27 cellular contexts compared by ENCODE assay signal in genomic region chr3:195878424-195879274, GRCh38. TPM values are rescaled to one million over a fixed set of nuclear protein-coding genes. Genes with fewer than 3 reads are reported as not detected.
DNase-seq lines count a peak whose midpoint lies in the region; ATAC-seq, FAIRE-seq and TF ChIP-seq lines count a peak whose summit lies in the region.
"Had no signal": no experiment of that assay in that cellular context is flagged by ENCODE, and none has a peak within 500 bp of the region (broad histone marks: within the 10 kb centered on the region; RNA-seq: fewer than 3 reads in every experiment).

No MANE protein-coding gene starts in this region.

- H3K36me3 ChIP-seq in mammary epithelial cell (ENCODE audit: insufficient read depth, low read length) (peaks cover 10% of the 10 kb centered on the region), breast epithelium (no peaks in the 10 kb centered on the region), colonic mucosa (no peaks in the 10 kb centered on the region), osteoblast (ENCODE audit: insufficient read depth, low read length) (peaks cover 23% of the 10 kb centered on the region), aorta (ENCODE audit: control insufficient read depth in 1 of 2, insufficient read depth in 2 of 2, low read length in 1 of 2) (peaks cover 0 to 1% of the 10 kb centered on the region in 2 donors), Karpas-422 (ENCODE audit: insufficient read depth, low read length) (no peaks in the 10 kb centered on the region), uterus (no peaks in the 10 kb centered on the region)
- H3K36me3 ChIP-seq: neural progenitor cell, SJSA1, WERI-Rb-1 had no signal

- H3K27ac ChIP-seq in mammary epithelial cell (ENCODE audit: insufficient read depth, low read depth, low read length) (no peak overlapping the region), breast epithelium (no peak overlapping the region), colonic mucosa (peak overlapping the region; percentile 86), osteoblast (ENCODE audit: low read depth, low read length) (no peak overlapping the region), aorta (ENCODE audit: low read depth in 1 of 2, low read length in 2 of 2) (no peak overlapping the region), Karpas-422 (ENCODE audit: low read length) (no peak overlapping the region), uterus (no peak overlapping the region)
- H3K27ac ChIP-seq: neural progenitor cell, SJSA1, WERI-Rb-1 had no signal

- H3K9ac ChIP-seq in mammary epithelial cell (ENCODE audit: insufficient read depth, low read length) = no peak overlapping the region
- H3K9ac ChIP-seq in colonic mucosa (ENCODE audit: low read depth in 2 of 2, low read length in 2 of 2) = peak overlapping the region; percentile 16 to 77
- no peak overlapping the region for H3K9ac ChIP-seq in Karpas-422 (ENCODE audit: low read length)
- H3K9ac ChIP-seq: neural progenitor cell had no signal

- H3K79me2 ChIP-seq in mammary epithelial cell (ENCODE audit: insufficient read depth, low read length) (peaks cover 49% of the 10 kb centered on the region), osteoblast (ENCODE audit: insufficient read depth, low read length) (peaks cover 2% of the 10 kb centered on the region), Karpas-422 (ENCODE audit: low read length) (no peaks in the 10 kb centered on the region)

- in situ Hi-C loops in mammary epithelial cell (cut with MboI; ENCODE audit: low sequenced_read_pairs in 2 of 2) = no loop called here

- intact Hi-C loops in mammary epithelial cell (cut with micrococcal nuclease) (no loop called here), breast epithelium (cut with DNase I; ENCODE audit: low total_unique reads) (no loop called here), colonic mucosa (cut with DNase I) (no loop called here), aorta (cut with DNase I) (no loop called here), uterus (cut with DNase I; ENCODE audit: low total_unique reads) (no loop called here)

- no peaks in the 10 kb centered on the region for H3K9me3 ChIP-seq in mammary epithelial cell (replicated peaks; ENCODE audit: insufficient read depth, low read length)
- no peaks in the 10 kb centered on the region for H3K9me3 ChIP-seq in breast epithelium
- no peaks in the 10 kb centered on the region for H3K9me3 ChIP-seq in colonic mucosa
- no peaks in the 10 kb centered on the region for H3K9me3 ChIP-seq in osteoblast (ENCODE audit: low read depth, low read length)
- H3K9me3 ChIP-seq in aorta (ENCODE audit: control insufficient read depth, low read length) = no peaks in the 10 kb centered on the region
- no peaks in the 10 kb centered on the region for H3K9me3 ChIP-seq in Karpas-422 (ENCODE audit: low read length)
- no peaks in the 10 kb centered on the region for H3K9me3 ChIP-seq in uterus
- H3K9me3 ChIP-seq: SJSA1, upper lobe of left lung had no signal

- H3K9me2 ChIP-seq in Karpas-422 (replicated peaks; ENCODE audit: insufficient read depth, low read length) = no peaks in the 10 kb centered on the region

- H3K27me3 ChIP-seq in mammary epithelial cell (ENCODE audit: insufficient read depth, low read length) (no peaks in the 10 kb centered on the region), breast epithelium (no peaks in the 10 kb centered on the region), colonic mucosa (no peaks in the 10 kb centered on the region), osteoblast (ENCODE audit: insufficient read depth, low read length) (no peaks in the 10 kb centered on the region), aorta (ENCODE audit: control insufficient read depth in 1 of 2, insufficient read depth in 2 of 2, low read length in 1 of 2) (no peaks in the 10 kb centered on the region), Karpas-422 (ENCODE audit: low read length) (no peaks in the 10 kb centered on the region), uterus (no peaks in the 10 kb centered on the region)
- H3K27me3 ChIP-seq: neural progenitor cell, SJSA1, upper lobe of left lung had no signal

- DNase-seq in mammary epithelial cell = no peak
- DNase-seq in breast epithelium (ENCODE audit: low spot score in 2 of 2) = no peak
- no peak for DNase-seq in colonic mucosa
- peak; percentile 77 for DNase-seq in osteoblast (ENCODE audit: insufficient read length, low spot score, missing footprints)
- DNase-seq in aorta = no peak
- no peak for DNase-seq in Karpas-422
- DNase-seq in frontal cortex (ENCODE audit: low spot score in 2 of 2) = no peak
- no peak for DNase-seq in uterus
- DNase-seq: activated CD4-positive, alpha-beta T cell treated with anti-CD3 and anti-CD28 coated beads for 4 hours; activated gamma-delta T cell; CD4-positive, CD25-positive, alpha-beta regulatory T cell; dermis blood vessel endothelial cell; hippocampal formation; IMR-90; left cardiac atrium; NCI-H1048; NCI-H1694; NCI-H82; stimulated activated CD4-positive, alpha-beta T cell treated with anti-CD3 and anti-CD28 coated beads, Interleukin-4, amount 100 ng/mL, for 24 hours; T1000; WERI-Rb-1 had no signal

- no peak for FAIRE-seq in frontal cortex (lab: Jason Lieb, UNC)
- FAIRE-seq: endometrium had no signal

- peak; percentile 16 for ATAC-seq in aorta (ENCODE audit: low FRiP score)
- ATAC-seq: HCT116, right cardiac atrium had no signal

- H3K4me3 ChIP-seq in mammary epithelial cell (replicated peaks in 1 of 3; ENCODE audit: insufficient read depth in 1 of 3, low read depth in 2 of 3, low read length in 3 of 3) = no peak overlapping the region
- H3K4me3 ChIP-seq in breast epithelium = no peak overlapping the region
- no peak overlapping the region for H3K4me3 ChIP-seq in colonic mucosa
- no peak overlapping the region for H3K4me3 ChIP-seq in osteoblast (ENCODE audit: insufficient read depth, low read length)
- H3K4me3 ChIP-seq in aorta (ENCODE audit: low read length in 2 of 2) = no peak overlapping the region
- no peak overlapping the region for H3K4me3 ChIP-seq in Karpas-422 (ENCODE audit: low read length)
- H3K4me3 ChIP-seq in uterus = no peak overlapping the region
- H3K4me3 ChIP-seq: neural progenitor cell, SJSA1, upper lobe of left lung had no signal

- TF ChIP-seq POLR2A in breast epithelium (IDR thresholded peaks at IDR 0.05) (no peak), uterus (IDR thresholded peaks at IDR 0.05) (no peak)

- 90% methylated on average over 17 of the region's 30 CpGs for WGBS in mammary epithelial cell (ENCODE audit: low coverage, missing lambda C conversion rate)
- 86 to 93% methylated on average over 30 of the region's 30 CpGs for WGBS in aorta, 2 donors

- CTCF ChIA-PET in mammary epithelial cell (lab: Charles Lee; ENCODE audit: low non-redundant PET) = no interaction called here

- H4K20me1 ChIP-seq in mammary epithelial cell (ENCODE audit: insufficient read depth, low read length) (no peaks in the 10 kb centered on the region), osteoblast (ENCODE audit: insufficient read depth, low read length) (peaks cover 11% of the 10 kb centered on the region), Karpas-422 (ENCODE audit: insufficient read depth, low read depth, low read length) (no peaks in the 10 kb centered on the region; the same call in 1 of the 2 replicates)

- H3K4me1 ChIP-seq in mammary epithelial cell (ENCODE audit: insufficient read depth, low read length) (peaks cover 7% of the 10 kb centered on the region), breast epithelium (no peaks in the 10 kb centered on the region), colonic mucosa (peaks cover 4% of the 10 kb centered on the region), osteoblast (ENCODE audit: insufficient read depth, low read length) (peaks cover 3% of the 10 kb centered on the region), aorta (ENCODE audit: control insufficient read depth in 1 of 2, insufficient read depth in 2 of 2, low read length in 2 of 2) (no peaks in the 10 kb centered on the region), Karpas-422 (ENCODE audit: low read length) (no peaks in the 10 kb centered on the region), uterus (no peaks in the 10 kb centered on the region)
- H3K4me1 ChIP-seq: neural progenitor cell, SJSA1 had no signal

- dilution Hi-C loops in mammary epithelial cell (cut with HindIII; ENCODE audit: low sequenced_read_pairs) = no loop called here

- no peak overlapping the region for H2AFZ ChIP-seq in mammary epithelial cell (ENCODE audit: low read depth, low read length)
- no peak overlapping the region for H2AFZ ChIP-seq in osteoblast (ENCODE audit: low read length)
- H2AFZ ChIP-seq in Karpas-422 (ENCODE audit: low read length) = no peak overlapping the region
- H2AFZ ChIP-seq: neural progenitor cell had no signal

- TF ChIP-seq CTCF in mammary epithelial cell (conservative IDR thresholded peaks at IDR 0.05 in 1 of 2, IDR thresholded peaks at IDR 0.05 in 1 of 2; ENCODE audit: extremely low read depth in 1 of 2, insufficient read depth in 1 of 2, low read depth in 1 of 2, low read length in 2 of 2) (no peak), breast epithelium (IDR thresholded peaks at IDR 0.05) (no peak), colonic mucosa (IDR thresholded peaks at IDR 0.05) (no peak), osteoblast (IDR thresholded peaks at IDR 0.05; ENCODE audit: extremely low read depth, low read depth, low read length) (no peak), uterus (IDR thresholded peaks at IDR 0.05) (no peak)

- TSS peak; percentile 47 for BruUV-seq in mammary epithelial cell (replicated peaks; lab: Mats Ljungman, UMichigan)

- H3K4me2 ChIP-seq in mammary epithelial cell (ENCODE audit: insufficient read depth, low read depth, low read length) (no peak overlapping the region), osteoblast (ENCODE audit: insufficient read depth, low read length) (no peak overlapping the region), Karpas-422 (ENCODE audit: low read depth, low read length, poor library complexity, severe bottlenecking) (no peak overlapping the region)
- H3K4me2 ChIP-seq: neural progenitor cell had no signal

RNA-seq across cellular contexts. Expression of gene TNK2, which starts 29.7 kb away (rescaled TPM):
- total RNA-seq in mammary epithelial cell = 100 to 1,000 TPM in 1 of 2 donors, 10 to 100 TPM in 1; 20.5 to 107 TPM
- polyA plus RNA-seq in mammary epithelial cell = 24.2 TPM
- 44.0 TPM for polyA minus RNA-seq in mammary epithelial cell
- 10 to 100 TPM; 13.1 to 28.7 (median 24.9) TPM for total RNA-seq in breast epithelium
- total RNA-seq in colonic mucosa = 10 to 100 TPM; 23.8 to 28.5 TPM
- 10.6 and 11.6 TPM in 2 replicates for total RNA-seq in osteoblast
- 10 to 100 TPM; 51.7 to 81.3 TPM for total RNA-seq in aorta
- 100 to 1,000 TPM in 1 of 2 donors, 1 to 10 TPM in 1; 9.3 to 162 TPM for polyA plus RNA-seq in aorta
- 25.5 and 26.0 TPM in 2 replicates for total RNA-seq in Karpas-422 (2014; rRNA removed; shearing (Covaris generic); ENCODE audit: low replicate concordance)
- 11.0 TPM for total RNA-seq in frontal cortex
- 10 to 100 TPM in 3 of 4 donors, 1 to 10 TPM in 1; 6.1 to 81.2 (median 24.4) TPM for total RNA-seq in uterus

Comparison
In these comparisons a context has a peak if more than half of its experiments do, and no peak if none do; other contexts are left out.
1. H3K9ac ChIP-seq: peak in colonic mucosa (2 of 2); none in mammary epithelial cell (single experiment) and Karpas-422 (single experiment).